In genomic region chr3:16596352-16597032, GRCh38 we compare ENCODE assay signal across 15 cellular contexts. TPM values are rescaled to one million over a fixed set of nuclear protein-coding genes. Genes with fewer than 3 reads are reported as not detected.
DNase-seq lines count a peak whose midpoint lies in the region; ATAC-seq lines count a peak whose summit lies in the region.
"Had no signal": no experiment of that assay in that cellular context is flagged by ENCODE, and none has a peak within 500 bp of the region (broad histone marks: within the 10 kb centered on the region; RNA-seq: fewer than 3 reads in every experiment).

No MANE protein-coding gene starts in this region.

- no peaks in the 10 kb centered on the region for H3K9me3 Mint-ChIP-seq in activated naive CD8-positive, alpha-beta T cell treated with anti-CD3 and anti-CD28 coated beads, Interleukin-2, amount 50 U/mL, for 24 hours
- H3K9me3 Mint-ChIP-seq in naive thymus-derived CD8-positive, alpha-beta T cell: no peaks in the 10 kb centered on the region

- POLR2A ChIA-PET in naive thymus-derived CD8-positive, alpha-beta T cell (lab: Charles Lee): no interaction called here

- H3K4me1 Mint-ChIP-seq in activated naive CD8-positive, alpha-beta T cell treated with anti-CD3 and anti-CD28 coated beads, Interleukin-2, amount 50 U/mL, for 24 hours: peaks cover 26% of the 10 kb centered on the region
- peaks cover 0 to 5% (median 3%) of the 10 kb centered on the region in 4 donors for H3K4me1 Mint-ChIP-seq in naive thymus-derived CD8-positive, alpha-beta T cell

- H3K27ac Mint-ChIP-seq in activated naive CD8-positive, alpha-beta T cell treated with anti-CD3 and anti-CD28 coated beads, Interleukin-2, amount 50 U/mL, for 24 hours: no peak overlapping the region
- no peak overlapping the region for H3K27ac Mint-ChIP-seq in naive thymus-derived CD8-positive, alpha-beta T cell

- peak; percentile 57 for ATAC-seq in GM21447 (IDR thresholded peaks at IDR 0.05; ENCODE audit: unreplicated experiment)
- peak; percentile 72 for ATAC-seq in HG03175 (IDR thresholded peaks at IDR 0.05; ENCODE audit: unreplicated experiment)
- peak; percentile 96 for ATAC-seq in activated naive CD8-positive, alpha-beta T cell treated with anti-CD3 and anti-CD28 coated beads, Interleukin-2, amount 50 U/mL, for 24 hours
- no peak for ATAC-seq in naive thymus-derived CD8-positive, alpha-beta T cell
- ATAC-seq in GM19467 (IDR thresholded peaks at IDR 0.05; ENCODE audit: unreplicated experiment): no peak

- no peak overlapping the region for H3K4me3 Mint-ChIP-seq in activated naive CD8-positive, alpha-beta T cell treated with anti-CD3 and anti-CD28 coated beads, Interleukin-2, amount 50 U/mL, for 24 hours
- H3K4me3 Mint-ChIP-seq in naive thymus-derived CD8-positive, alpha-beta T cell: peak overlapping the region in 1 of 10 donors; percentile 39

- no peaks in the 10 kb centered on the region for H3K36me3 Mint-ChIP-seq in activated naive CD8-positive, alpha-beta T cell treated with anti-CD3 and anti-CD28 coated beads, Interleukin-2, amount 50 U/mL, for 24 hours (ENCODE audit: low read depth)
- H3K36me3 Mint-ChIP-seq in naive thymus-derived CD8-positive, alpha-beta T cell: no peaks in the 10 kb centered on the region

- H3K27me3 Mint-ChIP-seq in activated naive CD8-positive, alpha-beta T cell treated with anti-CD3 and anti-CD28 coated beads, Interleukin-2, amount 50 U/mL, for 24 hours: peaks cover 21% of the 10 kb centered on the region
- H3K27me3 Mint-ChIP-seq in naive thymus-derived CD8-positive, alpha-beta T cell: peaks cover 0 to 11% (median 0%) of the 10 kb centered on the region in 5 donors

- DNase-seq in activated CD8-positive, alpha-beta memory T cell treated with anti-CD3 and anti-CD28 coated beads, Interleukin-2, amount 50 U/mL, for 24 hours (ENCODE audit: extremely low read depth): peak; percentile 12
- no peak for DNase-seq in activated CD8-positive, alpha-beta memory T cell treated with anti-CD3 and anti-CD28 coated beads for 24 hours
- peak; percentile 22 for DNase-seq in activated naive CD8-positive, alpha-beta T cell treated with anti-CD3 and anti-CD28 coated beads, Interleukin-2, amount 50 U/mL, for 24 hours
- no peak for DNase-seq in naive thymus-derived CD8-positive, alpha-beta T cell
- DNase-seq in NCI-H524 (lab: John Stamatoyannopoulos, UW): no peak
- DNase-seq: activated CD4-positive, alpha-beta T cell treated with anti-CD3 and anti-CD28 coated beads, Interleukin-2, amount 50 U/mL, for 1 hour; aorta; COR-L47; MV-4-11 had no signal

RNA-seq across cellular contexts. Expression of gene DAZL, which starts 8.7 kb away (rescaled TPM):
- total RNA-seq in naive thymus-derived CD8-positive, alpha-beta T cell: not detected
- not detected for polyA plus RNA-seq in naive thymus-derived CD8-positive, alpha-beta T cell
- total RNA-seq: A673, aorta, dermis blood vessel endothelial cell, lung microvascular endothelial cell had no signal
- polyA plus RNA-seq: aorta had no signal

Comparison
In these comparisons a context has a peak if more than half of its experiments do, and no peak if none do; other contexts are left out.
1. DNase-seq: peak in activated CD8-positive, alpha-beta memory T cell treated with anti-CD3 and anti-CD28 coated beads, Interleukin-2, amount 50 U/mL, for 24 hours (single experiment) and activated naive CD8-positive, alpha-beta T cell treated with anti-CD3 and anti-CD28 coated beads, Interleukin-2, amount 50 U/mL, for 24 hours (single experiment); none in activated CD8-positive, alpha-beta memory T cell treated with anti-CD3 and anti-CD28 coated beads for 24 hours (single experiment), naive thymus-derived CD8-positive, alpha-beta T cell (0 of 10) and NCI-H524 (0 of 2).
2. ATAC-seq: peak in GM21447 (single experiment), HG03175 (single experiment) and activated naive CD8-positive, alpha-beta T cell treated with anti-CD3 and anti-CD28 coated beads, Interleukin-2, amount 50 U/mL, for 24 hours (single experiment); none in naive thymus-derived CD8-positive, alpha-beta T cell (0 of 2) and GM19467 (single experiment).